Comparison of ENCODE assay signal across 9 cellular contexts in the genomic region with DNA sequence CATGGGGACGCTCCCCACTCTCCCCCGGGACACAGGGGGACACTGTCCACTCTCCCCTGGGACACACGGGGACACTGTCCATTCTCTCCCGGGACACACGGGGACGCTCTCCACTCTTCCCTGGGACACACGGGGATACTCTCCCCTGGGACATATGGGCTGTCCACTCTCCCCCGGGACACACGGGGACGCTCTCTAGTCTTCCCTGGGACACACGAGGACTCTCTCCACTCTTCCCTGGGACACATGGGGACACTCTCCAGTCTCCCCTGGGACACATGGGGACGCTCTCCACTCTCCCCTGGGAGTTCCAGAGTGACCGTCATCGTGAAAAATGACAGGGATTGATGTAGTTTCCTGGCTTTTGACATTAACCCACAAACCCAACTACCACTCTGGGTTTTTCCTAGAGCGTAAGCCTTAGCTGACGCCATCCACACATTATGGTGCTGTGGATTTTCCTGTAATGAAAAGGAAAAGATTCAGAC. TPM values are rescaled to one million over a fixed set of nuclear protein-coding genes. Genes with fewer than 3 reads are reported as not detected.
"Had no signal": no experiment of that assay in that cellular context is flagged by ENCODE, and none has a peak within 500 bp of the region (broad histone marks: within the 10 kb centered on the region; RNA-seq: fewer than 3 reads in every experiment).

No MANE protein-coding gene starts in this region.

- H3K36me3 ChIP-seq: cardiac muscle cell, Peyer's patch, SJSA1 had no signal

- H3K27ac ChIP-seq: cardiac muscle cell, Peyer's patch, RWPE1, SJSA1 had no signal

- H3K4me1 ChIP-seq: SJSA1 had no signal

- H3K4me3 ChIP-seq: cardiac muscle cell, Peyer's patch, SJSA1 had no signal

- DNase-seq: NCI-H1436 treated with DMSO at 0.1 percent for 48 hours had no signal

RNA-seq across cellular contexts. Expression of a gene that starts 3.0 kb away (rescaled TPM):
- total RNA-seq: activated CD4-positive, alpha-beta T cell treated with anti-CD3 and anti-CD28 coated beads, Interleukin-2, amount 10 ng/mL, durations not matched to agents 24 days and 14 days; activated CD8-positive, alpha-beta memory T cell treated with anti-CD3 and anti-CD28 coated beads, Interleukin-2, amount 10 ng/mL, durations not matched to agents 7 days and 5 days; activated T-helper 2 cell treated with anti-CD3 and anti-CD28 coated beads, Interferon-gamma antibody, Interleukin-2, Interleukin-4, amounts not matched to agents 10 μg/mL and 5 μg/mL and 100 μg/mL, durations not matched to agents 14 hours and 24 hours and 36 hours; astrocyte; cardiac muscle cell; SJSA1 had no signal
- polyA plus RNA-seq: cardiac muscle cell had no signal

RNA-seq across cellular contexts. Expression of a gene that starts 5.2 kb away (rescaled TPM):
- total RNA-seq: activated CD4-positive, alpha-beta T cell treated with anti-CD3 and anti-CD28 coated beads, Interleukin-2, amount 10 ng/mL, durations not matched to agents 24 days and 14 days; activated CD8-positive, alpha-beta memory T cell treated with anti-CD3 and anti-CD28 coated beads, Interleukin-2, amount 10 ng/mL, durations not matched to agents 7 days and 5 days; activated T-helper 2 cell treated with anti-CD3 and anti-CD28 coated beads, Interferon-gamma antibody, Interleukin-2, Interleukin-4, amounts not matched to agents 10 μg/mL and 5 μg/mL and 100 μg/mL, durations not matched to agents 14 hours and 24 hours and 36 hours; astrocyte; cardiac muscle cell; Peyer's patch; SJSA1 had no signal
- polyA plus RNA-seq: cardiac muscle cell had no signal
